In genomic region chr17:17742133-17742621, GRCh38 we compare ENCODE assay signal across 13 cellular contexts.
DNase-seq lines count a peak whose midpoint lies in the region; ATAC-seq and TF ChIP-seq lines count a peak whose summit lies in the region.
"Had no signal": no experiment of that assay in that cellular context is flagged by ENCODE, and none has a peak within 500 bp of the region (broad histone marks: within the 10 kb centered on the region; RNA-seq: fewer than 3 reads in every experiment).

No MANE protein-coding gene starts in this region.

- intact Hi-C loops in dorsolateral prefrontal cortex (cut with DNase I) = no loop called here

- 23 to 27% methylated on average over 5 of the region's 5 CpGs for WGBS in tibial nerve, 2 donors

- no peak for TF ChIP-seq POLR2A in tibial nerve (IDR thresholded peaks at IDR 0.05)

- H3K27me3 ChIP-seq in dorsolateral prefrontal cortex (no peaks in the 10 kb centered on the region), muscle layer of colon (ENCODE audit: control insufficient read depth in 1 of 2, insufficient read depth in 2 of 2, low read length in 2 of 2) (no peaks in the 10 kb centered on the region), tibial nerve (no peaks in the 10 kb centered on the region)
- H3K27me3 ChIP-seq: stomach had no signal

- TF ChIP-seq EP300 in tibial nerve (IDR thresholded peaks at IDR 0.05) = no peak

- H3K27ac ChIP-seq in RWPE1 = peak overlapping the region; percentile 97
- H3K27ac ChIP-seq in dorsolateral prefrontal cortex = peak overlapping the region; percentile 73 to 100 (median 98)
- no peak overlapping the region for H3K27ac ChIP-seq in muscle layer of colon (ENCODE audit: low read depth, low read length)
- peak overlapping the region in 3 of 4 donors; percentile 68 to 83 (median 81) for H3K27ac ChIP-seq in tibial nerve

- H3K36me3 ChIP-seq in muscle layer of colon (ENCODE audit: insufficient read depth, low read length) (no peaks in the 10 kb centered on the region), tibial nerve (no peaks in the 10 kb centered on the region)

- TF ChIP-seq CTCF in RWPE1 (conservative IDR thresholded peaks at IDR 0.05; ENCODE audit: low read depth) (no peak), dorsolateral prefrontal cortex (IDR thresholded peaks at IDR 0.05 in 54 of 56, conservative IDR thresholded peaks at IDR 0.05 in 2 of 56; ENCODE audit: low read depth in 1 of 56, partially characterized antibody in 56 of 56) (no peak), tibial nerve (IDR thresholded peaks at IDR 0.05) (no peak)

- peak overlapping the region; percentile 4 for H3K9ac ChIP-seq in muscle layer of colon (ENCODE audit: low read length)

- CTCF ChIA-PET in RWPE1 (lab: Yijun Ruan, JAX) = no interaction called here

- H3K4me1 ChIP-seq in muscle layer of colon (ENCODE audit: insufficient read depth, low read length) (peaks cover 49% of the 10 kb centered on the region), tibial nerve (peaks cover 0 to 70% (median 49%) of the 10 kb centered on the region in 4 donors)

- POLR2A ChIA-PET in RWPE1 (lab: Yijun Ruan, JAX; ENCODE audit: low non-redundant PET) = no interaction called here

- H3K9me3 ChIP-seq in muscle layer of colon (ENCODE audit: low read length) = no peaks in the 10 kb centered on the region
- H3K9me3 ChIP-seq in tibial nerve = no peaks in the 10 kb centered on the region
- H3K9me3 ChIP-seq: stomach had no signal

- H3K4me3 ChIP-seq in dorsolateral prefrontal cortex (peak overlapping the region in 39 of 59 donors; percentile 13 to 73 (median 56)), muscle layer of colon (ENCODE audit: low read depth in 1 of 2, low read length in 2 of 2) (no peak overlapping the region), tibial nerve (no peak overlapping the region)
- H3K4me3 ChIP-seq: stomach had no signal

- DNase-seq in RWPE1 (ENCODE audit: low spot score) (no peak), dorsolateral prefrontal cortex (peak in 1 of 10 donors; percentile 43), tibial nerve (ENCODE audit: low spot score in 2 of 2) (no peak), middle frontal gyrus (ENCODE audit: extremely low spot score, low spot score) (no peak), glomerular visceral epithelial cell (ENCODE audit: extremely low spot score) (no peak)
- DNase-seq: activated CD4-positive, alpha-beta memory T cell treated with anti-CD3 and anti-CD28 coated beads, Interleukin-2, amount 10 ng/mL, durations not matched to agents 7 days and 5 days; activated gamma-delta T cell; COR-L47; stomach; T-helper 9 cell had no signal

- ATAC-seq in GM19328 (IDR thresholded peaks at IDR 0.05; ENCODE audit: unreplicated experiment) = no peak
- no peak for ATAC-seq in HG03039 (IDR thresholded peaks at IDR 0.05; ENCODE audit: unreplicated experiment)

Comparison
In these comparisons a context has a peak if more than half of its experiments do, and no peak if none do; other contexts are left out.
1. H3K4me3 ChIP-seq: peak in dorsolateral prefrontal cortex (39 of 59); none in muscle layer of colon (0 of 2) and tibial nerve (0 of 4).